In genomic region chr6:13422601-13423247, GRCh38 we compare ENCODE assay signal across 12 cellular contexts.
DNase-seq lines count a peak whose midpoint lies in the region; ATAC-seq, FAIRE-seq and TF ChIP-seq lines count a peak whose summit lies in the region.
"Had no signal": no experiment of that assay in that cellular context is flagged by ENCODE, and none has a peak within 500 bp of the region (broad histone marks: within the 10 kb centered on the region; RNA-seq: fewer than 3 reads in every experiment).

No MANE protein-coding gene starts in this region.

- H3K27me3 ChIP-seq in K562 (ENCODE audit: control insufficient read depth in 2 of 2, insufficient read depth in 2 of 2, low read length in 2 of 2), result no peaks in the 10 kb centered on the region
- no peaks in the 10 kb centered on the region for H3K27me3 ChIP-seq in parathyroid adenoma (ENCODE audit: control insufficient read depth, insufficient read depth, low read length)
- no peaks in the 10 kb centered on the region for H3K27me3 ChIP-seq in ovary
- H3K27me3 ChIP-seq: right lobe of liver had no signal

- in situ Hi-C loops in K562 (cut with MboI), result no loop called here

- H3K9me3 ChIP-seq in K562 (replicated peaks; ENCODE audit: control insufficient read depth, insufficient read depth, low read depth, low read length), result no peaks in the 10 kb centered on the region
- H3K9me3 ChIP-seq in parathyroid adenoma (ENCODE audit: control insufficient read depth, low read length), result no peaks in the 10 kb centered on the region
- no peaks in the 10 kb centered on the region for H3K9me3 ChIP-seq in ovary
- H3K9me3 ChIP-seq: right lobe of liver had no signal

- ATAC-seq in K562, result no peak
- ATAC-seq in HG02759 (IDR thresholded peaks at IDR 0.05; ENCODE audit: unreplicated experiment), result no peak
- no peak for ATAC-seq in HG03139 (IDR thresholded peaks at IDR 0.05; ENCODE audit: unreplicated experiment)
- ATAC-seq in GM21717 (IDR thresholded peaks at IDR 0.05; ENCODE audit: unreplicated experiment), result no peak
- ATAC-seq: Panc1; right lobe of liver; stimulated activated memory B cell treated with anti-CD40 and anti-IgM and Interleukin-4, amounts not matched to agents 10 μg/mL and 1 μg/mL and 100 μg/mL, for 72 hours had no signal

- H3K4me3 ChIP-seq in K562 (no peak overlapping the region), parathyroid adenoma (ENCODE audit: low read depth, low read length) (no peak overlapping the region), ovary (no peak overlapping the region)
- H3K4me3 ChIP-seq: right lobe of liver had no signal

- FAIRE-seq in K562 (lab: Jason Lieb, UNC), result no peak

- H3K27ac ChIP-seq in K562 (ENCODE audit: extremely low read depth, low read depth, low read length) (no peak overlapping the region), parathyroid adenoma (peak overlapping the region; percentile 19), ovary (no peak overlapping the region)

- H3K4me1 ChIP-seq in K562 (replicated peaks in 1 of 2; ENCODE audit: control insufficient read depth in 2 of 2, insufficient read depth in 2 of 2, low read length in 2 of 2), result no peaks in the 10 kb centered on the region; a peak in 2 of 5 replicates
- H3K4me1 ChIP-seq in parathyroid adenoma, result peaks cover 12% of the 10 kb centered on the region
- H3K4me1 ChIP-seq in ovary (ENCODE audit: insufficient read depth), result no peaks in the 10 kb centered on the region

- TF ChIP-seq RAD21 in K562 (CRISPR knock-in tag; conservative IDR thresholded peaks at IDR 0.05 in 1 of 2, IDR thresholded peaks at IDR 0.05 in 1 of 2), result no peak

- TF ChIP-seq POLR2A in K562 (conservative IDR thresholded peaks at IDR 0.05) (no peak), ovary (IDR thresholded peaks at IDR 0.05) (no peak)

- no peak overlapping the region for H2AFZ ChIP-seq in K562 (ENCODE audit: low read depth, low read length)
- no peak overlapping the region for H2AFZ ChIP-seq in parathyroid adenoma

- no peaks in the 10 kb centered on the region for H3K9me1 ChIP-seq in K562 (ENCODE audit: control insufficient read depth, insufficient read depth, low read length)

- H3K36me3 ChIP-seq in K562 (ENCODE audit: control insufficient read depth, insufficient read depth, low read length) (no peaks in the 10 kb centered on the region), parathyroid adenoma (ENCODE audit: control insufficient read depth, insufficient read depth, low read length) (no peaks in the 10 kb centered on the region), ovary (no peaks in the 10 kb centered on the region)
- H3K36me3 ChIP-seq: right lobe of liver had no signal

- H4K20me1 ChIP-seq in K562 (replicated peaks; ENCODE audit: control insufficient read depth, insufficient read depth, low read length), result no peaks in the 10 kb centered on the region

- CTCF ChIA-PET in K562 (lab: Yijun Ruan, JAX; ENCODE audit: low intra/inter-chr PET ratio), result no interaction called here

- TF ChIP-seq EP300 in K562 (IDR thresholded peaks at IDR 0.05; ENCODE audit: low read length), result no peak
- no peak for TF ChIP-seq EP300 in ovary (IDR thresholded peaks at IDR 0.05)

- no peaks in the 10 kb centered on the region for H3K79me2 ChIP-seq in K562 (ENCODE audit: control insufficient read depth, insufficient read depth, low read length)
- peaks cover 6% of the 10 kb centered on the region for H3K79me2 ChIP-seq in parathyroid adenoma

- 48% methylated on average over 7 of the region's 7 CpGs for WGBS in K562 (ENCODE audit: insufficient coverage, low coverage, missing lambda C conversion rate)
- WGBS in ovary, 3 donors, result 70 to 81% (median 77%) methylated on average over 7 of the region's 7 CpGs

- H3K9ac ChIP-seq in K562 (ENCODE audit: insufficient read depth in 1 of 2, low read depth in 2 of 2, low read length in 2 of 2) (no peak overlapping the region), parathyroid adenoma (no peak overlapping the region)

- H3K4me2 ChIP-seq in K562 (ENCODE audit: insufficient read depth, low read length) (no peak overlapping the region), parathyroid adenoma (ENCODE audit: low read length) (no peak overlapping the region)

- intact Hi-C loops in K562 (cut with micrococcal nuclease), result no loop called here
- intact Hi-C loops in ovary (cut with DNase I), result no loop called here

- TF ChIP-seq CTCF in K562 (IDR thresholded peaks at IDR 0.05 in 2 of 3, conservative IDR thresholded peaks at IDR 0.05 in 1 of 3; ENCODE audit: insufficient read depth in 2 of 3, low read depth in 1 of 3, low read length in 3 of 3) (no peak), parathyroid adenoma (IDR thresholded peaks at IDR 0.05) (no peak), ovary (IDR thresholded peaks at IDR 0.05) (no peak)

- peak; percentile 79 for DNase-seq in ELF-1 (ENCODE audit: low read depth, low spot score)
- DNase-seq in K562 (ENCODE audit: extremely low read depth in 1 of 4, low spot score in 3 of 4), result no peak
- DNase-seq in iPS DF 19.7 (ENCODE audit: low read depth, low spot score), result peak; percentile 99
- DNase-seq in ovary, result no peak
- DNase-seq: activated CD4-positive, alpha-beta T cell treated with anti-CD3 and anti-CD28 coated beads, Interleukin-2, amount 10 ng/mL, durations not matched to agents 24 days and 14 days; right lobe of liver had no signal

- BruUV-seq in K562 (replicated peaks; lab: Mats Ljungman, UMichigan), result no TSS peak

- POLR2A ChIA-PET in K562 (lab: Yijun Ruan, JAX), result interaction anchor here (1.2 to 2.1 kb wide), 3 partner anchors 9 to 41 kb away, joined by 3 to 11 read pairs (median 3); no protein-coding TSS in a partner anchor

TF ChIP-seq in K562, 482 proteins besides CTCF, POLR2A, EP300 and RAD21:
- TF ChIP-seq SRSF7 (optimal IDR thresholded peaks at IDR 0.05; ENCODE audit: low read depth, low read length), result no peak
- TF ChIP-seq SPI1 (IDR thresholded peaks at IDR 0.05; ENCODE audit: borderline replicate concordance, low read depth, low read length), result peak; percentile 83; the same call in 1 of the 2 replicates
- no peak for TF ChIP-seq ZNF398 (CRISPR knock-in tag; IDR thresholded peaks at IDR 0.05)
- TF ChIP-seq SNRNP70 (optimal IDR thresholded peaks at IDR 0.05; ENCODE audit: low read depth, low read length), result no peak
- TF ChIP-seq RCOR1 (IDR thresholded peaks at IDR 0.05; ENCODE audit: borderline replicate concordance in 1 of 2, low read depth in 2 of 2, low read length in 2 of 2), result no peak
- TF ChIP-seq ARNT (IDR thresholded peaks at IDR 0.05), result no peak
- TF ChIP-seq NCOA4 (IDR thresholded peaks at IDR 0.05; ENCODE audit: partially characterized antibody), result no peak

Comparison
In these comparisons a context has a peak if more than half of its experiments do, and no peak if none do; other contexts are left out.
1. DNase-seq: peak in ELF-1 (single experiment) and iPS DF 19.7 (single experiment); none in K562 (0 of 4) and ovary (0 of 5).